In genomic region chr14:24481622-24482324, GRCh38 we compare ENCODE assay signal across 1 cellular context.
TF ChIP-seq lines count a peak whose summit lies in the region.

No MANE protein-coding gene starts in this region.

TF ChIP-seq in HepG2, 621 proteins besides CTCF, POLR2A, EP300 and RAD21 (continued from another document and continues in another):
- peak; percentile 81; the same call in 1 of the 2 replicates for TF ChIP-seq ZNF318 (CRISPR knock-in tag; IDR thresholded peaks at IDR 0.05)
- 0 out of 2 replicates have a peak, but pooled peaks have one; percentile 43 for TF ChIP-seq ZBTB7A (CRISPR knock-in tag; IDR thresholded peaks at IDR 0.05)
- TF ChIP-seq TEAD2 (CRISPR knock-in tag; IDR thresholded peaks at IDR 0.05), result no peak
- TF ChIP-seq ELF1 (CRISPR knock-in tag; IDR thresholded peaks at IDR 0.05), result peak; percentile 55
- peak; percentile 61; the same call in 1 of the 2 replicates for TF ChIP-seq POGK (CRISPR knock-in tag; conservative IDR thresholded peaks at IDR 0.05)
- peak; percentile 83; the same call in 1 of the 2 replicates for TF ChIP-seq KLF6 (CRISPR knock-in tag; IDR thresholded peaks at IDR 0.05)
- no peak for TF ChIP-seq TBX3 (IDR thresholded peaks at IDR 0.05; ENCODE audit: borderline replicate concordance)
- no peak for TF ChIP-seq GPBP1L1 (CRISPR knock-in tag; IDR thresholded peaks at IDR 0.05)
- TF ChIP-seq ZSCAN9 (CRISPR knock-in tag; IDR thresholded peaks at IDR 0.05; ENCODE audit: borderline replicate concordance), result peak; percentile 64; the same call in 1 of the 2 replicates
- TF ChIP-seq NR2F2 (IDR thresholded peaks at IDR 0.05; ENCODE audit: borderline replicate concordance, low read depth), result no peak; the same call in 1 of the 2 replicates
- no peak for TF ChIP-seq REXO4 (CRISPR knock-in tag; IDR thresholded peaks at IDR 0.05; ENCODE audit: borderline replicate concordance)
- 0 out of 2 replicates have a peak, but pooled peaks have one; percentile 43 for TF ChIP-seq ZNF510 (CRISPR knock-in tag; IDR thresholded peaks at IDR 0.05; ENCODE audit: low read depth)
- peak; percentile 57 for TF ChIP-seq GMEB1 (CRISPR knock-in tag; IDR thresholded peaks at IDR 0.05; ENCODE audit: borderline replicate concordance)
- peak; percentile 75 for TF ChIP-seq GATAD1 (CRISPR knock-in tag; IDR thresholded peaks at IDR 0.05)
- TF ChIP-seq DMAP1 (CRISPR knock-in tag; IDR thresholded peaks at IDR 0.05), result no peak
- no peak for TF ChIP-seq ZSCAN30 (CRISPR knock-in tag; IDR thresholded peaks at IDR 0.05)
- TF ChIP-seq BRCA1 (CRISPR knock-in tag; IDR thresholded peaks at IDR 0.05), result peak; percentile 97
- TF ChIP-seq ARNT2 (CRISPR knock-in tag; IDR thresholded peaks at IDR 0.05; ENCODE audit: low read depth), result no peak
- peak; percentile 56; the same call in 1 of the 2 replicates for TF ChIP-seq MYC (CRISPR knock-in tag; IDR thresholded peaks at IDR 0.05; ENCODE audit: borderline replicate concordance)
- TF ChIP-seq MIER2 (CRISPR knock-in tag; IDR thresholded peaks at IDR 0.05), result peak; percentile 89
- TF ChIP-seq ZNF296 (CRISPR knock-in tag; conservative IDR thresholded peaks at IDR 0.05), result peak; percentile 75
- TF ChIP-seq SMYD3 (CRISPR knock-in tag; IDR thresholded peaks at IDR 0.05), result no peak; the same call in 1 of the 2 replicates
- TF ChIP-seq ATF6 (CRISPR knock-in tag; conservative IDR thresholded peaks at IDR 0.05), result no peak
- peak; percentile 47; the same call in 1 of the 2 replicates for TF ChIP-seq SP2 (CRISPR knock-in tag; IDR thresholded peaks at IDR 0.05)
- peak; percentile 83 for TF ChIP-seq ARID5B (CRISPR knock-in tag; IDR thresholded peaks at IDR 0.05)
- no peak for TF ChIP-seq ETS1 (CRISPR knock-in tag; IDR thresholded peaks at IDR 0.05)
- no peak for TF ChIP-seq SYNCRIP (IDR thresholded peaks at IDR 0.05; ENCODE audit: insufficient read depth, low read depth, low read length)
- TF ChIP-seq ARNTL (CRISPR knock-in tag; IDR thresholded peaks at IDR 0.05), result peak; percentile 60; the same call in 1 of the 2 replicates
- TF ChIP-seq ZFY (CRISPR knock-in tag; IDR thresholded peaks at IDR 0.05), result peak; percentile 100
- TF ChIP-seq ZNF274 (CRISPR knock-in tag; IDR thresholded peaks at IDR 0.05), result peak; percentile 88
- peak; percentile 85 for TF ChIP-seq DNMT1 (CRISPR knock-in tag; IDR thresholded peaks at IDR 0.05)
- TF ChIP-seq ZBTB4 (CRISPR knock-in tag; IDR thresholded peaks at IDR 0.05; ENCODE audit: borderline replicate concordance), result peak; percentile 99; the same call in 1 of the 2 replicates
- TF ChIP-seq TAF1 (CRISPR knock-in tag; IDR thresholded peaks at IDR 0.05), result peak; percentile 76
- TF ChIP-seq ZNF556 (CRISPR knock-in tag; IDR thresholded peaks at IDR 0.05; ENCODE audit: borderline replicate concordance), result peak; percentile 98
